Comparison of ENCODE assay signal across 8 cellular contexts in the genomic region with DNA sequence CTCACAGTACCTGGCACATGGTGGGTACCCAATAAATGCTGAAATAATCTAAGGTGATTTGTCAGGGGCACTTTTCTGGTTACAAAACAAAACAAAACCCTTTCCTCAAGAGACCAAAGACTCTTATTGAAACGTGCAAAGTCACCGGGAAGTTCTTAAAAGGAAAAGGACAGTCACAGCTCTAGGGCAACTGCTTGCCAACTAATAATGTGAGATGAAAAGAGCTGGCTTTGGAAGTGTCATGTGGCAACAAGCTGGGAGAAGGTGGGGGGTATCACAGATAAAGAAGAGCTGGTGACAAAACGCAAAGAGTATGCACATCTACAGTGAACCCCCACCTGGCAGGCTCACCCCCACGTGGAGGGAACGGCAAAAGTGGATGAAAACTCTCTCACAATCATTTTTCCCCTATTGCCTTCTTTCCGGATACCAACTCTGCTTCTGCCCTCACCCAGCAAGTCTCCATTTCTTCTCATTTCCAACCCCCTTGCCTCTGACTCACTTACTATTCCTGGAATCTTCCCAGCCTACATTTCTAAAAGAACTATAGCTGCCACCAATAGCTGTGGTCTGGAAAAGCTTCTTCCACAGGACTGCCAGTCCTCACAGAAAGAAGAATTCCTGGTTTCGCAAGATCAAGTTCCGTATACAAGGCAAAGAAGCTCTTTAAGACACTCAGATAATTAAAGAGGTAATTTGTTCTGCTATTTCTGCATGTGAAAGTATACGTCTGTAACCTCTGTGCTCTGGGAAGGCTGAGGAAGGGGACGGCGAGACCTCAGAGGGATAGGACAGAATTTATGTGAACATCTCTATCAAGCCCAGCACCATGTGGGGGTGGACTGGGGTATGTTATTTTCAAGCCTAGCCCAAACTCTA. TPM values are rescaled to one million over a fixed set of nuclear protein-coding genes. Genes with fewer than 3 reads are reported as not detected.
DNase-seq lines count a peak whose midpoint lies in the region; ATAC-seq, FAIRE-seq and TF ChIP-seq lines count a peak whose summit lies in the region.
"Had no signal": no experiment of that assay in that cellular context is flagged by ENCODE, and none has a peak within 500 bp of the region (broad histone marks: within the 10 kb centered on the region; RNA-seq: fewer than 3 reads in every experiment).

No MANE protein-coding gene starts in this region.

- H3K4me3 ChIP-seq in cardiac fibroblast (replicated peaks in 1 of 2; ENCODE audit: low read depth in 2 of 2, low read length in 2 of 2): peak overlapping the region in 1 of 2 donors; percentile 1
- no peak overlapping the region for H3K4me3 ChIP-seq in lower lobe of right lung
- H3K4me3 ChIP-seq in tibial nerve: no peak overlapping the region

- H3K27me3 ChIP-seq in lower lobe of right lung (ENCODE audit: low read depth) (no peaks in the 10 kb centered on the region), tibial nerve (no peaks in the 10 kb centered on the region)

- DNase-seq in HT1080 (ENCODE audit: low read depth) (peak; percentile 90), cardiac fibroblast (ENCODE audit: low read depth in 2 of 2) (peak; percentile 92 to 96), lower lobe of right lung (no peak), tibial nerve (ENCODE audit: low spot score in 2 of 2) (no peak), GM19239 (ENCODE audit: insufficient read length, low spot score) (no peak), OCI-M2 (lab: John Stamatoyannopoulos, UW; ENCODE audit: unreplicated experiment) (no peak)
- no peak for DNase-seq in stimulated activated CD4-positive, alpha-beta T cell treated with anti-CD3 and anti-CD28 coated beads, Interleukin-12 subunit alpha, Interleukin-12 subunit beta, amount 100 ng/mL, for 4 hours
- DNase-seq: activated CD4-positive, alpha-beta memory T cell treated with anti-CD3 and anti-CD28 coated beads, Interleukin-2, amount 10 ng/mL, durations not matched to agents 7 days and 5 days had no signal

- FAIRE-seq in GM19239 (lab: Jason Lieb, UNC): no peak

- peaks cover 51% of the 10 kb centered on the region for H3K4me1 ChIP-seq in lower lobe of right lung
- H3K4me1 ChIP-seq in tibial nerve: peaks cover 0 to 29% (median 6%) of the 10 kb centered on the region in 4 donors

- peak in 1 of 2 donors; percentile 61 for TF ChIP-seq EP300 in tibial nerve (IDR thresholded peaks at IDR 0.05)

- H3K36me3 ChIP-seq in lower lobe of right lung (peaks cover 44% of the 10 kb centered on the region), tibial nerve (peaks cover 0 to 77% (median 17%) of the 10 kb centered on the region in 3 donors)

- H3K27ac ChIP-seq in lower lobe of right lung (peak overlapping the region; percentile 79), tibial nerve (peak overlapping the region in 3 of 4 donors; percentile 13 to 83 (median 68))

- intact Hi-C loops in lower lobe of right lung (cut with DNase I): no loop called here

- H3K9me3 ChIP-seq in lower lobe of right lung (no peaks in the 10 kb centered on the region), tibial nerve (no peaks in the 10 kb centered on the region)

- peak; percentile 79 to 88 for ATAC-seq in lower lobe of right lung

- TF ChIP-seq CTCF in cardiac fibroblast (IDR thresholded peaks at IDR 0.05; ENCODE audit: low read depth, low read length): no peak
- TF ChIP-seq CTCF in lower lobe of right lung (IDR thresholded peaks at IDR 0.05): no peak
- TF ChIP-seq CTCF in tibial nerve (IDR thresholded peaks at IDR 0.05): no peak

- 57 to 62% methylated on average over 10 to 11 of the region's 11 CpGs for WGBS in tibial nerve, 2 donors

- no peak for TF ChIP-seq POLR2A in tibial nerve (IDR thresholded peaks at IDR 0.05)

RNA-seq across cellular contexts. Expression of a gene that starts 21.8 kb away (rescaled TPM):
- 357 and 384 TPM in 2 replicates for total RNA-seq in HT1080 (2014; rRNA removed; shearing (Covaris generic))
- 340 and 361 TPM in 2 replicates for polyA plus RNA-seq in HT1080 (2015; cell fraction: cytosol; rRNA removed)
- 1,086 and 1,306 TPM in 2 replicates for polyA plus RNA-seq in HT1080 (2015; cell fraction: nucleus; rRNA removed)
- 104 TPM for total RNA-seq in lower lobe of right lung
- total RNA-seq in tibial nerve: 10 to 100 TPM; 47.2 to 79.2 (median 72.1) TPM

RNA-seq across cellular contexts. Expression of a gene that starts 57.3 kb away (rescaled TPM):
- total RNA-seq in HT1080 (2014; rRNA removed; shearing (Covaris generic)): 21.1 and 25.4 TPM in 2 replicates
- 36.0 and 36.3 TPM in 2 replicates for polyA plus RNA-seq in HT1080 (2015; cell fraction: cytosol; rRNA removed)
- 21.6 and 28.6 TPM in 2 replicates for polyA plus RNA-seq in HT1080 (2015; cell fraction: nucleus; rRNA removed)
- total RNA-seq in lower lobe of right lung (36.9 TPM), tibial nerve (10 to 100 TPM; 49.2 to 61.4 (median 52.2) TPM)

Comparison
In these comparisons a context has a peak if more than half of its experiments do, and no peak if none do; other contexts are left out.
1. DNase-seq: peak in HT1080 (single experiment) and cardiac fibroblast (2 of 2); none in lower lobe of right lung (single experiment), tibial nerve (0 of 2), GM19239 (single experiment), stimulated activated CD4-positive, alpha-beta T cell treated with anti-CD3 and anti-CD28 coated beads, Interleukin-12 subunit alpha, Interleukin-12 subunit beta, amount 100 ng/mL, for 4 hours (single experiment) and OCI-M2 (single experiment).